ENCODE assay signal across 19 cellular contexts in genomic region chr21:43835061-43835460, GRCh38. TPM values are rescaled to one million over a fixed set of nuclear protein-coding genes. Genes with fewer than 3 reads are reported as not detected.
DNase-seq lines count a peak whose midpoint lies in the region; ATAC-seq and TF ChIP-seq lines count a peak whose summit lies in the region.
"Had no signal": no experiment of that assay in that cellular context is flagged by ENCODE, and none has a peak within 500 bp of the region (broad histone marks: within the 10 kb centered on the region; RNA-seq: fewer than 3 reads in every experiment).

No MANE protein-coding gene starts in this region.

- H3K4me1 ChIP-seq in BLaER1, result peaks cover 21% of the 10 kb centered on the region
- no peaks in the 10 kb centered on the region for H3K4me1 ChIP-seq in ovary (ENCODE audit: insufficient read depth)

- DNase-seq in COR-L47 (lab: John Stamatoyannopoulos, UW), result peak; percentile 57
- DNase-seq in NB4 (ENCODE audit: low read depth), result peak; percentile 76
- no peak for DNase-seq in endothelial cell (ENCODE audit: low spot score)
- no peak for DNase-seq in ovary
- DNase-seq in foreskin melanocyte, result no peak
- DNase-seq: CD8-positive, alpha-beta T cell; EL; HCEC 1CT; Karpas-422; NCI-H1417; NCI-H2081; NCI-H2227 treated with DMSO at 0.1 percent for 48 hours; NCI-H524 treated with DMSO at 0.1 percent for 48 hours; NK-92 treated with Interleukin-12 subunit alpha and Interleukin-12 subunit beta, amount 100 ng/mL, for 24 hours; PC-3 had no signal

- ATAC-seq in HG03432 (IDR thresholded peaks at IDR 0.05; ENCODE audit: unreplicated experiment), result no peak
- ATAC-seq: CD8-positive, alpha-beta T cell; HepG2; PC-3 had no signal

- no peak overlapping the region for H3K27ac ChIP-seq in BLaER1
- H3K27ac ChIP-seq in ovary, result no peak overlapping the region
- H3K27ac ChIP-seq: SJSA1 had no signal

- peaks cover 18% of the 10 kb centered on the region for H3K4me1 Mint-ChIP-seq in endothelial cell (ENCODE audit: unreplicated experiment)

- TF ChIP-seq EP300 in ovary (IDR thresholded peaks at IDR 0.05), result no peak

- no peaks in the 10 kb centered on the region for H4K20me1 ChIP-seq in BLaER1

- H3K27me3 ChIP-seq in BLaER1 (no peaks in the 10 kb centered on the region), ovary (no peaks in the 10 kb centered on the region)
- H3K27me3 ChIP-seq: SJSA1 had no signal

- no peak for TF ChIP-seq CTCF in NB4 (IDR thresholded peaks at IDR 0.05; ENCODE audit: low read depth, low read length)
- TF ChIP-seq CTCF in endothelial cell (IDR thresholded peaks at IDR 0.05; ENCODE audit: unreplicated experiment), result no peak
- TF ChIP-seq CTCF in ovary (IDR thresholded peaks at IDR 0.05), result no peak

- peaks cover 10% of the 10 kb centered on the region for H3K27me3 Mint-ChIP-seq in endothelial cell (ENCODE audit: unreplicated experiment)

- peaks cover 13% of the 10 kb centered on the region; the same call in 1 of the 2 replicates for H3K9me3 ChIP-seq in BLaER1
- no peaks in the 10 kb centered on the region for H3K9me3 ChIP-seq in ovary

- H3K9ac ChIP-seq in BLaER1, result no peak overlapping the region

- no peak for TF ChIP-seq POLR2A in NB4 (IDR thresholded peaks at IDR 0.05; ENCODE audit: extremely low read depth, insufficient read length)
- no peak for TF ChIP-seq POLR2A in ovary (IDR thresholded peaks at IDR 0.05)

- WGBS in ovary, 3 donors, result 67 to 78% (median 68%) methylated on average over 15 of the region's 15 CpGs

- peaks cover 4% of the 10 kb centered on the region for H3K36me3 Mint-ChIP-seq in endothelial cell (ENCODE audit: low read depth, unreplicated experiment)
- H3K36me3 Mint-ChIP-seq: CD8-positive, alpha-beta T cell had no signal

- intact Hi-C loops in ovary (cut with DNase I), result no loop called here

- H3K4me3 ChIP-seq in BLaER1 (peak overlapping the region; percentile 1; the same call in 1 of the 2 replicates), NB4 (ENCODE audit: low read depth, low read length) (peak overlapping the region; percentile 44), ovary (no peak overlapping the region)
- H3K4me3 ChIP-seq: SJSA1 had no signal

- no peak overlapping the region for H3K4me3 Mint-ChIP-seq in endothelial cell (ENCODE audit: unreplicated experiment)
- H3K4me3 Mint-ChIP-seq: CD8-positive, alpha-beta T cell had no signal

- no peaks in the 10 kb centered on the region for H3K9me3 Mint-ChIP-seq in endothelial cell (ENCODE audit: unreplicated experiment)
- H3K9me3 Mint-ChIP-seq: CD8-positive, alpha-beta T cell had no signal

- H3K27ac Mint-ChIP-seq in endothelial cell (ENCODE audit: unreplicated experiment), result peak overlapping the region; percentile 36
- H3K27ac Mint-ChIP-seq: CD8-positive, alpha-beta T cell had no signal

- peak overlapping the region; percentile 79 for H3K4me2 ChIP-seq in BLaER1

- H3K36me3 ChIP-seq in BLaER1 (no peaks in the 10 kb centered on the region), ovary (no peaks in the 10 kb centered on the region)
- H3K36me3 ChIP-seq: SJSA1 had no signal

RNA-seq across cellular contexts. Expression of gene AGPAT3, which starts 30.0 kb away (rescaled TPM):
- total RNA-seq in endothelial cell (ENCODE audit: unreplicated experiment) (22.6 TPM), ovary (10 to 100 TPM; 14.2 to 42.1 (median 34.5) TPM)
- polyA plus RNA-seq in ovary, result 10 to 100 TPM; 11.6 to 21.8 TPM

RNA-seq across cellular contexts. Expression of gene RRP1, which starts 45.7 kb away (rescaled TPM):
- 21.0 TPM for total RNA-seq in endothelial cell (ENCODE audit: unreplicated experiment)
- total RNA-seq in ovary, result 10 to 100 TPM in 6 of 7 donors, 1 to 10 TPM in 1; 8.5 to 29.3 (median 25.2) TPM
- 10 to 100 TPM; 11.9 to 12.2 TPM for polyA plus RNA-seq in ovary

RNA-seq across cellular contexts. Expression of gene CSTB, which starts 59.0 kb away (rescaled TPM):
- total RNA-seq in endothelial cell (ENCODE audit: unreplicated experiment) (66.5 TPM), ovary (10 to 100 TPM in 6 of 7 donors, 1 to 10 TPM in 1; 7.2 to 58.2 (median 37.4) TPM)
- 10 to 100 TPM; 36.5 to 81.8 TPM for polyA plus RNA-seq in ovary

Comparison
In these comparisons a context has a peak if more than half of its experiments do, and no peak if none do; other contexts are left out.
1. DNase-seq: peak in COR-L47 (single experiment) and NB4 (single experiment); none in endothelial cell (single experiment), ovary (0 of 5) and foreskin melanocyte (single experiment).